ENCODE assay signal across 1 cellular context in the genomic region with DNA sequence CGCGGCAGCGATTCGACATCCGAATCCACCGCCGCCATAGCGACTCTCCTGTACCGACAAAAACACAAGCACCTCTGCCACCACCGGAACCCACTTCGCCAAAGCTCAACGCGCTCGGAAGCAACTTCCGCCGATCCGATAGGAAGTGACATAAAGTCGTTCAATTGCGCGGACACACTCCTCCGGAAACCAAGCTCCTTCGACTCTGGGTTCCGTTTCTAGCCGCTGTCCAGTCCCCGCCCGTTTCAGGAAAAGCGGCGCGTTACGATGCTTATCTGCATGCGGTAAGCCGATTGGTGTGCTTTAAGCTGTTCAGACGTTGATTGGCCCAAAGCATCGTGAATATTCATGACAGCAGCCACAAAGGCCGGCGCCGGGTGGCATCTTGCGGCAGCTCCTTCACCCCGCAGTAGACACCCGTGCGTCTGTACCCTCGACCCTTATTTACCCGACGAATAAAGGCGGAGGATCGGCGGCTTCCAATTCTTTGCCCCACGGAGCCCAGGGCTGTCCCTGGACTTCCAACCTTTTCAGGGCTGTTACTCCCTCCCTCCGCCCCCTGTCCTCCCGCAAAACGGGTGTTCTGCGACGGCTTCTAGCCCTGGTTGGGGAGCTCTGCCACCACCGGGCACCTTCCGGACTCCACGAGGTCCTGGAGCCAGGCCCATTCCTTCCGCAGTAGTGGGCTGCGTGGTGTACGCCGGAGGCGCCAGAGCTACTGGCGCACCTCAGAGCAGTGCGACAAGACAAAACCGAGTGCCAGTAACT.
TF ChIP-seq lines count a peak whose summit lies in the region.

A gene with protein sequence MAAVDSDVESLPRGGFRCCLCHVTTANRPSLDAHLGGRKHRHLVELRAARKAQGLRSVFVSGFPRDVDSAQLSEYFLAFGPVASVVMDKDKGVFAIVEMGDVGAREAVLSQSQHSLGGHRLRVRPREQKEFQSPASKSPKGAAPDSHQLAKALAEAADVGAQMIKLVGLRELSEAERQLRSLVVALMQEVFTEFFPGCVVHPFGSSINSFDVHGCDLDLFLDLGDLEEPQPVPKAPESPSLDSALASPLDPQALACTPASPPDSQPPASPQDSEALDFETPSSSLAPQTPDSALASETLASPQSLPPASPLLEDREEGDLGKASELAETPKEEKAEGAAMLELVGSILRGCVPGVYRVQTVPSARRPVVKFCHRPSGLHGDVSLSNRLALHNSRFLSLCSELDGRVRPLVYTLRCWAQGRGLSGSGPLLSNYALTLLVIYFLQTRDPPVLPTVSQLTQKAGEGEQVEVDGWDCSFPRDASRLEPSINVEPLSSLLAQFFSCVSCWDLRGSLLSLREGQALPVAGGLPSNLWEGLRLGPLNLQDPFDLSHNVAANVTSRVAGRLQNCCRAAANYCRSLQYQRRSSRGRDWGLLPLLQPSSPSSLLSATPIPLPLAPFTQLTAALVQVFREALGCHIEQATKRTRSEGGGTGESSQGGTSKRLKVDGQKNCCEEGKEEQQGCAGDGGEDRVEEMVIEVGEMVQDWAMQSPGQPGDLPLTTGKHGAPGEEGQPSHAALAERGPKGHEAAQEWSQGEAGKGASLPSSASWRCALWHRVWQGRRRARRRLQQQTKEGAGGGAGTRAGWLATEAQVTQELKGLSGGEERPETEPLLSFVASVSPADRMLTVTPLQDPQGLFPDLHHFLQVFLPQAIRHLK (minus strand): TSS at position 76 of the 768 bp plus-strand sequence. CDS start 38 bp downstream, at position 38.

TF ChIP-seq in A549, 52 proteins besides CTCF, POLR2A, EP300 and RAD21 (continued from another document):
- TF ChIP-seq ZFP36 (IDR thresholded peaks at IDR 0.05; ENCODE audit: borderline replicate concordance, partially characterized antibody) (no peak), PHF8 (IDR thresholded peaks at IDR 0.05; ENCODE audit: borderline replicate concordance, low read depth) (peak; percentile 47; the same call in 1 of the 2 replicates), ZNF302 (CRISPR knock-in tag; IDR thresholded peaks at IDR 0.05) (no peak), EHF (CRISPR knock-in tag; IDR thresholded peaks at IDR 0.05) (no peak), CEBPB (IDR thresholded peaks at IDR 0.05) (peak in 1 of 2 experiments; percentile 37; a peak in 1 of 4 replicates), RARB (CRISPR knock-in tag; IDR thresholded peaks at IDR 0.05) (no peak), TP53 (CRISPR knock-in tag; IDR thresholded peaks at IDR 0.05) (no peak; the same call in 1 of the 2 replicates), NPAS2 (CRISPR knock-in tag; IDR thresholded peaks at IDR 0.05; ENCODE audit: borderline replicate concordance) (no peak), ZC3H11A (IDR thresholded peaks at IDR 0.05) (peak; percentile 50; the same call in 1 of the 2 replicates), MYC (IDR thresholded peaks at IDR 0.05; ENCODE audit: borderline replicate concordance, low read length) (peak; percentile 49; the same call in 1 of the 2 replicates), CHD2 (IDR thresholded peaks at IDR 0.05; ENCODE audit: low read length, partially characterized antibody) (no peak), GATA3 (IDR thresholded peaks at IDR 0.05; ENCODE audit: borderline replicate concordance) (peak; percentile 51; the same call in 1 of the 2 replicates), HOXB5 (CRISPR knock-in tag; IDR thresholded peaks at IDR 0.05) (no peak), BHLHE40 (IDR thresholded peaks at IDR 0.05; ENCODE audit: low read depth, low read length) (no peak), FOSB (CRISPR knock-in tag; IDR thresholded peaks at IDR 0.05) (no peak), RCOR1 (IDR thresholded peaks at IDR 0.05; ENCODE audit: low read depth, low read length) (no peak), RFX5 (IDR thresholded peaks at IDR 0.05) (peak; percentile 87; the same call in 1 of the 2 replicates), HOXB13 (CRISPR knock-in tag; IDR thresholded peaks at IDR 0.05; ENCODE audit: low read depth) (no peak), MAZ (IDR thresholded peaks at IDR 0.05; ENCODE audit: borderline replicate concordance, low read depth, low read length) (0 out of 2 replicates have a peak, but pooled peaks have one; percentile 68), CBX8 (IDR thresholded peaks at IDR 0.05) (no peak), FOXS1 (CRISPR knock-in tag; IDR thresholded peaks at IDR 0.05) (no peak), CHD4 (IDR thresholded peaks at IDR 0.05; ENCODE audit: borderline replicate concordance) (no peak), RNF2 (IDR thresholded peaks at IDR 0.05; ENCODE audit: borderline replicate concordance, low read depth) (no peak), NR3C1 (IDR thresholded peaks at IDR 0.05) (no peak), POLR2AphosphoS2 (conservative IDR thresholded peaks at IDR 0.05; ENCODE audit: low read length) (no peak), FOSL2 (IDR thresholded peaks at IDR 0.05) (no peak), FOSL2 (CRISPR knock-in tag; IDR thresholded peaks at IDR 0.05) (peak; percentile 36), JUN (IDR thresholded peaks at IDR 0.05) (peak; percentile 81 to 97), TFCP2L1 (CRISPR knock-in tag; IDR thresholded peaks at IDR 0.05) (no peak), JUNB (IDR thresholded peaks at IDR 0.05) (no peak), HOXA7 (CRISPR knock-in tag; IDR thresholded peaks at IDR 0.05) (no peak), EHMT2 (IDR thresholded peaks at IDR 0.05; ENCODE audit: low read depth) (no peak), CBX2 (IDR thresholded peaks at IDR 0.05; ENCODE audit: borderline replicate concordance, low read depth) (no peak), MAFK (IDR thresholded peaks at IDR 0.05; ENCODE audit: partially characterized antibody) (no peak), SMC3 (IDR thresholded peaks at IDR 0.05) (0 out of 3 replicates have a peak, but pooled peaks have one; percentile 9), KDM1A (IDR thresholded peaks at IDR 0.05; ENCODE audit: low read depth) (no peak), NFE2L2 (conservative IDR thresholded peaks at IDR 0.05; ENCODE audit: low read length) (no peak), SREBF2 (IDR thresholded peaks at IDR 0.05) (no peak), HDAC2 (IDR thresholded peaks at IDR 0.05) (no peak), ZSCAN20 (CRISPR knock-in tag; IDR thresholded peaks at IDR 0.05) (no peak)
- TF ChIP-seq, protein P1, sequence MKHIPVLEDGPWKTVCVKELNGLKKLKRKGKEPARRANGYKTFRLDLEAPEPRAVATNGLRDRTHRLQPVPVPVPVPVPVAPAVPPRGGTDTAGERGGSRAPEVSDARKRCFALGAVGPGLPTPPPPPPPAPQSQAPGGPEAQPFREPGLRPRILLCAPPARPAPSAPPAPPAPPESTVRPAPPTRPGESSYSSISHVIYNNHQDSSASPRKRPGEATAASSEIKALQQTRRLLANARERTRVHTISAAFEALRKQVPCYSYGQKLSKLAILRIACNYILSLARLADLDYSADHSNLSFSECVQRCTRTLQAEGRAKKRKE (CRISPR knock-in tag; IDR thresholded peaks at IDR 0.05; ENCODE audit: low read depth) = no peak
- TF ChIP-seq, protein P2, sequence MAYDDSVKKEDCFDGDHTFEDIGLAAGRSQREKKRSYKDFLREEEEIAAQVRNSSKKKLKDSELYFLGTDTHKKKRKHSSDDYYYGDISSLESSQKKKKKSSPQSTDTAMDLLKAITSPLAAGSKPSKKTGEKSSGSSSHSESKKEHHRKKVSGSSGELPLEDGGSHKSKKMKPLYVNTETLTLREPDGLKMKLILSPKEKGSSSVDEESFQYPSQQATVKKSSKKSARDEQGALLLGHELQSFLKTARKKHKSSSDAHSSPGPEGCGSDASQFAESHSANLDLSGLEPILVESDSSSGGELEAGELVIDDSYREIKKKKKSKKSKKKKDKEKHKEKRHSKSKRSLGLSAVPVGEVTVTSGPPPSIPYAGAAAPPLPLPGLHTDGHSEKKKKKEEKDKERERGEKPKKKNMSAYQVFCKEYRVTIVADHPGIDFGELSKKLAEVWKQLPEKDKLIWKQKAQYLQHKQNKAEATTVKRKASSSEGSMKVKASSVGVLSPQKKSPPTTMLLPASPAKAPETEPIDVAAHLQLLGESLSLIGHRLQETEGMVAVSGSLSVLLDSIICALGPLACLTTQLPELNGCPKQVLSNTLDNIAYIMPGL (CRISPR knock-in tag; IDR thresholded peaks at IDR 0.05; ENCODE audit: borderline replicate concordance) = no peak; the same call in 1 of the 2 replicates
- TF ChIP-seq, protein P3, sequence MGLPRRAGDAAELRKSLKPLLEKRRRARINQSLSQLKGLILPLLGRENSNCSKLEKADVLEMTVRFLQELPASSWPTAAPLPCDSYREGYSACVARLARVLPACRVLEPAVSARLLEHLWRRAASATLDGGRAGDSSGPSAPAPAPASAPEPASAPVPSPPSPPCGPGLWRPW (IDR thresholded peaks at IDR 0.05) = no peak
- TF ChIP-seq, protein P4, sequence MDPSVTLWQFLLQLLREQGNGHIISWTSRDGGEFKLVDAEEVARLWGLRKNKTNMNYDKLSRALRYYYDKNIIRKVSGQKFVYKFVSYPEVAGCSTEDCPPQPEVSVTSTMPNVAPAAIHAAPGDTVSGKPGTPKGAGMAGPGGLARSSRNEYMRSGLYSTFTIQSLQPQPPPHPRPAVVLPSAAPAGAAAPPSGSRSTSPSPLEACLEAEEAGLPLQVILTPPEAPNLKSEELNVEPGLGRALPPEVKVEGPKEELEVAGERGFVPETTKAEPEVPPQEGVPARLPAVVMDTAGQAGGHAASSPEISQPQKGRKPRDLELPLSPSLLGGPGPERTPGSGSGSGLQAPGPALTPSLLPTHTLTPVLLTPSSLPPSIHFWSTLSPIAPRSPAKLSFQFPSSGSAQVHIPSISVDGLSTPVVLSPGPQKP (IDR thresholded peaks at IDR 0.05; ENCODE audit: low read depth, low read length) = no peak
- TF ChIP-seq, protein P5, sequence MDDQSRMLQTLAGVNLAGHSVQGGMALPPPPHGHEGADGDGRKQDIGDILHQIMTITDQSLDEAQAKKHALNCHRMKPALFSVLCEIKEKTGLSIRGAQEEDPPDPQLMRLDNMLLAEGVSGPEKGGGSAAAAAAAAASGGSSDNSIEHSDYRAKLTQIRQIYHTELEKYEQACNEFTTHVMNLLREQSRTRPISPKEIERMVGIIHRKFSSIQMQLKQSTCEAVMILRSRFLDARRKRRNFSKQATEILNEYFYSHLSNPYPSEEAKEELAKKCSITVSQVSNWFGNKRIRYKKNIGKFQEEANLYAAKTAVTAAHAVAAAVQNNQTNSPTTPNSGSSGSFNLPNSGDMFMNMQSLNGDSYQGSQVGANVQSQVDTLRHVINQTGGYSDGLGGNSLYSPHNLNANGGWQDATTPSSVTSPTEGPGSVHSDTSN (IDR thresholded peaks at IDR 0.05) = peak; percentile 72
- TF ChIP-seq, protein P6, sequence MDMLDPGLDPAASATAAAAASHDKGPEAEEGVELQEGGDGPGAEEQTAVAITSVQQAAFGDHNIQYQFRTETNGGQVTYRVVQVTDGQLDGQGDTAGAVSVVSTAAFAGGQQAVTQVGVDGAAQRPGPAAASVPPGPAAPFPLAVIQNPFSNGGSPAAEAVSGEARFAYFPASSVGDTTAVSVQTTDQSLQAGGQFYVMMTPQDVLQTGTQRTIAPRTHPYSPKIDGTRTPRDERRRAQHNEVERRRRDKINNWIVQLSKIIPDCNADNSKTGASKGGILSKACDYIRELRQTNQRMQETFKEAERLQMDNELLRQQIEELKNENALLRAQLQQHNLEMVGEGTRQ (IDR thresholded peaks at IDR 0.05) = no peak
- TF ChIP-seq, protein P7, sequence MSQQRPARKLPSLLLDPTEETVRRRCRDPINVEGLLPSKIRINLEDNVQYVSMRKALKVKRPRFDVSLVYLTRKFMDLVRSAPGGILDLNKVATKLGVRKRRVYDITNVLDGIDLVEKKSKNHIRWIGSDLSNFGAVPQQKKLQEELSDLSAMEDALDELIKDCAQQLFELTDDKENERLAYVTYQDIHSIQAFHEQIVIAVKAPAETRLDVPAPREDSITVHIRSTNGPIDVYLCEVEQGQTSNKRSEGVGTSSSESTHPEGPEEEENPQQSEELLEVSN (IDR thresholded peaks at IDR 0.05; ENCODE audit: borderline replicate concordance, low read depth) = no peak; the same call in 1 of the 2 replicates
- TF ChIP-seq, protein P8, sequence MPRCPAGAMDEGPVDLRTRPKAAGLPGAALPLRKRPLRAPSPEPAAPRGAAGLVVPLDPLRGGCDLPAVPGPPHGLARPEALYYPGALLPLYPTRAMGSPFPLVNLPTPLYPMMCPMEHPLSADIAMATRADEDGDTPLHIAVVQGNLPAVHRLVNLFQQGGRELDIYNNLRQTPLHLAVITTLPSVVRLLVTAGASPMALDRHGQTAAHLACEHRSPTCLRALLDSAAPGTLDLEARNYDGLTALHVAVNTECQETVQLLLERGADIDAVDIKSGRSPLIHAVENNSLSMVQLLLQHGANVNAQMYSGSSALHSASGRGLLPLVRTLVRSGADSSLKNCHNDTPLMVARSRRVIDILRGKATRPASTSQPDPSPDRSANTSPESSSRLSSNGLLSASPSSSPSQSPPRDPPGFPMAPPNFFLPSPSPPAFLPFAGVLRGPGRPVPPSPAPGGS (IDR thresholded peaks at IDR 0.05) = peak; percentile 94
